ENCODE assay signal across 22 cellular contexts in genomic region chr3:149186726-149187125, GRCh38. TPM values are rescaled to one million over a fixed set of nuclear protein-coding genes. Genes with fewer than 3 reads are reported as not detected.
DNase-seq lines count a peak whose midpoint lies in the region; ATAC-seq and TF ChIP-seq lines count a peak whose summit lies in the region.
"Had no signal": no experiment of that assay in that cellular context is flagged by ENCODE, and none has a peak within 500 bp of the region (broad histone marks: within the 10 kb centered on the region; RNA-seq: fewer than 3 reads in every experiment).

No MANE protein-coding gene starts in this region.

- no peaks in the 10 kb centered on the region for H4K20me1 ChIP-seq in neural progenitor cell (ENCODE audit: low read depth)
- H4K20me1 ChIP-seq: BLaER1 treated with 17β-estradiol and CSF1 and Interleukin-3, amounts not matched to agents 10 nM and 100 nM had no signal

- H3F3A ChIP-seq in neural progenitor cell (ENCODE audit: low read depth), result no peaks in the 10 kb centered on the region

- intact Hi-C loops in Caco-2 (cut with micrococcal nuclease; ENCODE audit: unreplicated experiment), result loop anchor here (5.0 kb wide), 1 partner anchor 86 kb away; no protein-coding TSS in a partner anchor

- no peak for ATAC-seq in GM21529 (IDR thresholded peaks at IDR 0.05; ENCODE audit: unreplicated experiment)
- ATAC-seq: A549, PC-3, Right ventricle myocardium inferior had no signal

- TF ChIP-seq CTCF in Caco-2 (IDR thresholded peaks at IDR 0.05; ENCODE audit: insufficient read depth in 1 of 2, low read depth in 1 of 2, low read length in 1 of 2, severe bottlenecking in 1 of 2, unreplicated experiment in 1 of 2) (no peak), neural progenitor cell (IDR thresholded peaks at IDR 0.05) (no peak), foreskin fibroblast (IDR thresholded peaks at IDR 0.05; ENCODE audit: low read depth, low read length) (no peak), GM10266 (IDR thresholded peaks at IDR 0.05; ENCODE audit: control insufficient read depth, insufficient read depth, low read depth, missing control alignments) (no peak)

- no peaks in the 10 kb centered on the region for H3K79me2 ChIP-seq in neural progenitor cell (ENCODE audit: low read depth)

- H3K36me3 Mint-ChIP-seq in Caco-2 (ENCODE audit: insufficient read depth, unreplicated experiment) (no peaks in the 10 kb centered on the region), neural progenitor cell (peaks cover 3% of the 10 kb centered on the region)

- no peak overlapping the region for H2AFZ ChIP-seq in neural progenitor cell (replicated peaks)

- H3K4me1 Mint-ChIP-seq in Caco-2 (ENCODE audit: low read depth, unreplicated experiment) (peaks cover 15% of the 10 kb centered on the region), neural progenitor cell (peaks cover 24% of the 10 kb centered on the region)
- H3K4me1 Mint-ChIP-seq: CD8-positive, alpha-beta memory T cell had no signal

- BruUV-seq in Caco-2 (replicated peaks; lab: Mats Ljungman, UMichigan), result no TSS peak

- no peaks in the 10 kb centered on the region for H3K36me3 ChIP-seq in Caco-2 (ENCODE audit: control insufficient read depth, insufficient read depth, low read length)
- no peaks in the 10 kb centered on the region for H3K36me3 ChIP-seq in NT2/D1 (ENCODE audit: insufficient read depth, insufficient read length, low read length)
- H3K36me3 ChIP-seq in neural progenitor cell, result no peaks in the 10 kb centered on the region
- H3K36me3 ChIP-seq: BLaER1 treated with 17β-estradiol and CSF1 and Interleukin-3, amounts not matched to agents 10 nM and 100 nM had no signal

- H3K4me3 Mint-ChIP-seq in Caco-2 (ENCODE audit: unreplicated experiment) (no peak overlapping the region), neural progenitor cell (peak overlapping the region; percentile 25)
- H3K4me3 Mint-ChIP-seq: CD8-positive, alpha-beta memory T cell had no signal

- no peak overlapping the region for H3K4me2 ChIP-seq in neural progenitor cell
- H3K4me2 ChIP-seq: A549; BLaER1 treated with 17β-estradiol and CSF1 and Interleukin-3, amounts not matched to agents 10 nM and 100 nM had no signal

- DNase-seq in Caco-2, result no peak
- peak; percentile 36 for DNase-seq in NT2/D1 (ENCODE audit: low read depth, low spot score)
- DNase-seq in globus pallidus (ENCODE audit: low spot score), result peak; percentile 30
- DNase-seq in neural progenitor cell (ENCODE audit: low spot score), result peak; percentile 7
- DNase-seq in foreskin fibroblast, result no peak
- no peak for DNase-seq in NCI-H2171 (lab: John Stamatoyannopoulos, UW)
- no peak for DNase-seq in GM10266 (ENCODE audit: extremely low spot score)
- DNase-seq: CD8-positive, alpha-beta memory T cell; DMS79; GOT3; KG1; NCI-H187; NCI-H2107; NCI-H226; NCI-H524; NCI-H82; PC-3; SW 1271 had no signal

- H3K9me3 ChIP-seq in Caco-2 (no peaks in the 10 kb centered on the region), NT2/D1 (ENCODE audit: insufficient read depth, low read length) (peaks cover 18% of the 10 kb centered on the region), neural progenitor cell (ENCODE audit: low read depth) (no peaks in the 10 kb centered on the region)
- H3K9me3 ChIP-seq: A549; BLaER1 treated with 17β-estradiol and CSF1 and Interleukin-3, amounts not matched to agents 10 nM and 100 nM had no signal

- POLR2A ChIA-PET in Caco-2 (lab: Charles Lee), result no interaction called here

- H3K9ac ChIP-seq in NT2/D1 (ENCODE audit: insufficient read length, low read depth) (no peak overlapping the region), neural progenitor cell (no peak overlapping the region)
- H3K9ac ChIP-seq: BLaER1 treated with 17β-estradiol and CSF1 and Interleukin-3, amounts not matched to agents 10 nM and 100 nM had no signal

- H3K27ac ChIP-seq in neural progenitor cell, result no peak overlapping the region
- H3K27ac ChIP-seq: BLaER1 treated with 17β-estradiol and CSF1 and Interleukin-3, amounts not matched to agents 10 nM and 100 nM had no signal

- H3K9me3 Mint-ChIP-seq in Caco-2 (ENCODE audit: unreplicated experiment) (no peaks in the 10 kb centered on the region), neural progenitor cell (peaks cover 16% of the 10 kb centered on the region)
- H3K9me3 Mint-ChIP-seq: CD8-positive, alpha-beta memory T cell had no signal

- H3K4me1 ChIP-seq in Caco-2 (peaks cover 26% of the 10 kb centered on the region), NT2/D1 (ENCODE audit: insufficient read depth, insufficient read length) (no peaks in the 10 kb centered on the region), neural progenitor cell (peaks cover 5% of the 10 kb centered on the region)
- H3K4me1 ChIP-seq: BLaER1 treated with 17β-estradiol and CSF1 and Interleukin-3, amounts not matched to agents 10 nM and 100 nM had no signal

- H3K27me3 ChIP-seq in Caco-2 (replicated peaks; ENCODE audit: control insufficient read depth, insufficient read depth, low read length) (no peaks in the 10 kb centered on the region), NT2/D1 (ENCODE audit: insufficient read depth, insufficient read length) (no peaks in the 10 kb centered on the region), neural progenitor cell (no peaks in the 10 kb centered on the region)
- H3K27me3 ChIP-seq: BLaER1 treated with 17β-estradiol and CSF1 and Interleukin-3, amounts not matched to agents 10 nM and 100 nM had no signal

- H3K4me3 ChIP-seq in Caco-2 (ENCODE audit: low read depth, low read length), result no peak overlapping the region
- no peak overlapping the region for H3K4me3 ChIP-seq in NT2/D1 (ENCODE audit: insufficient read length, low read depth)
- no peak overlapping the region for H3K4me3 ChIP-seq in neural progenitor cell
- no peak overlapping the region for H3K4me3 ChIP-seq in foreskin fibroblast (ENCODE audit: low read depth in 1 of 2, low read length in 2 of 2)
- H3K4me3 ChIP-seq: A549; BLaER1 treated with 17β-estradiol and CSF1 and Interleukin-3, amounts not matched to agents 10 nM and 100 nM had no signal

- H3K27ac Mint-ChIP-seq in Caco-2 (ENCODE audit: unreplicated experiment), result peak overlapping the region; percentile 57
- peak overlapping the region; percentile 86 for H3K27ac Mint-ChIP-seq in neural progenitor cell
- H3K27ac Mint-ChIP-seq: CD8-positive, alpha-beta memory T cell had no signal

- CTCF ChIA-PET in Caco-2 (lab: Charles Lee), result no interaction called here

- no peaks in the 10 kb centered on the region for H3K27me3 Mint-ChIP-seq in Caco-2 (ENCODE audit: insufficient read depth, unreplicated experiment)
- H3K27me3 Mint-ChIP-seq in neural progenitor cell (ENCODE audit: insufficient read depth, low read depth), result no peaks in the 10 kb centered on the region
- H3K27me3 Mint-ChIP-seq: CD8-positive, alpha-beta memory T cell had no signal

RNA-seq across cellular contexts. Expression of gene CP, which starts 34.9 kb away (rescaled TPM):
- total RNA-seq in Caco-2 (2022), result 5.0 and 6.8 TPM in 2 replicates
- 0.90 TPM in 1 of 2 replicates, not detected in the other for total RNA-seq in neural progenitor cell (ENCODE audit: low replicate concordance)
- total RNA-seq: CD8-positive, alpha-beta memory T cell had no signal

RNA-seq across cellular contexts. Expression of gene HPS3, which starts 57.3 kb away (rescaled TPM):
- total RNA-seq in Caco-2 (2022), result 19.4 and 20.9 TPM in 2 replicates
- 24.4 and 32.3 TPM in 2 replicates for total RNA-seq in neural progenitor cell (ENCODE audit: low replicate concordance)

Comparison
In these comparisons a context has a peak if more than half of its experiments do, and no peak if none do; other contexts are left out.
1. DNase-seq: peak in NT2/D1 (single experiment), globus pallidus (single experiment) and neural progenitor cell (single experiment); none in Caco-2 (0 of 2), foreskin fibroblast (0 of 2), NCI-H2171 (single experiment) and GM10266 (single experiment).